16 cellular contexts compared by ENCODE assay signal in the genomic region with DNA sequence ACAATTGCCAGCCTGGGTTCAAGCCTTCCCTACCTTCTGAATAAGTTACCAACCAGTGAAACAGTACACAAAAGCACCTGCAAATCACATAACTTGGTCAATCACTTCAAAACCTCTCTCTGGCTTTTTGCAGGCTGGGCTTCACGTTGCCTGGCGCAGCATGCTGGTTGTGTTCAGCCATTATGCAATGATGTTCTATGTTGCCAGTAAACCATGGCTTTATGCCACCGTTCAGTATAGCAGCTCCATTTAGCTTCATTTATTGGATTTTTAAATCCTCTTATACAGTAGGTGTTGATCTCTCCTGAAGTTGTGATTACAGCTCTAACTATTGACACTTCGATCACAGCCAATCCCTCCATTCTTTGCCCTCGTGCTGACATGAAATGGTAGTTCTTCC.
DNase-seq lines count a peak whose midpoint lies in the region; ATAC-seq, FAIRE-seq and TF ChIP-seq lines count a peak whose summit lies in the region.
"Had no signal": no experiment of that assay in that cellular context is flagged by ENCODE, and none has a peak within 500 bp of the region (broad histone marks: within the 10 kb centered on the region; RNA-seq: fewer than 3 reads in every experiment).

No MANE protein-coding gene starts in this region.

- H3K4me1 ChIP-seq in pancreas (no peaks in the 10 kb centered on the region), thoracic aorta (ENCODE audit: control insufficient read depth in 1 of 2, low read depth in 2 of 2) (peaks cover 5 to 19% of the 10 kb centered on the region in 2 donors)
- H3K4me1 ChIP-seq: BLaER1 treated with 17β-estradiol and CSF1 and Interleukin-3, amounts not matched to agents 10 nM and 100 nM; SJSA1 had no signal

- DNase-seq in astrocyte of the hippocampus (ENCODE audit: low read depth, low spot score), result peak; percentile 42
- DNase-seq in pancreas, result no peak
- no peak for DNase-seq in thoracic aorta (ENCODE audit: low spot score)
- DNase-seq in NCI-H524 treated with DMSO at 0.1 percent for 48 hours (lab: John Stamatoyannopoulos, UW), result no peak
- no peak for DNase-seq in DMS153 (lab: John Stamatoyannopoulos, UW)
- DNase-seq: activated CD4-positive, alpha-beta T cell treated with anti-CD3 and anti-CD28 coated beads for 1 hour; activated gamma-delta T cell treated with Interleukin-2 at 50 U/mL for 16 hours; aorta; left ventricle myocardium superior; NCI-H2029; NCI-H510A treated with DMSO at 0.1 percent for 48 hours had no signal

- FAIRE-seq in pancreas (lab: Jason Lieb, UNC), result no peak
- FAIRE-seq: GM19239 had no signal

- H3K27ac ChIP-seq in pancreas, result peak overlapping the region in 3 of 4 donors; percentile 12 to 53 (median 47)
- peak overlapping the region; percentile 5 to 54 for H3K27ac ChIP-seq in thoracic aorta
- H3K27ac ChIP-seq: BLaER1 treated with 17β-estradiol and CSF1 and Interleukin-3, amounts not matched to agents 10 nM and 100 nM; SJSA1 had no signal

- H3K9me3 ChIP-seq in pancreas (no peaks in the 10 kb centered on the region), thoracic aorta (no peaks in the 10 kb centered on the region)
- H3K9me3 ChIP-seq: BLaER1 treated with 17β-estradiol and CSF1 and Interleukin-3, amounts not matched to agents 10 nM and 100 nM; SJSA1 had no signal

- intact Hi-C loops in pancreas (cut with DNase I), result no loop called here

- no peaks in the 10 kb centered on the region for H3K36me3 ChIP-seq in pancreas
- no peaks in the 10 kb centered on the region for H3K36me3 ChIP-seq in thoracic aorta
- H3K36me3 ChIP-seq: BLaER1 treated with 17β-estradiol and CSF1 and Interleukin-3, amounts not matched to agents 10 nM and 100 nM; SJSA1 had no signal

- WGBS in pancreas, 2 donors, result 37 to 49% methylated on average over 5 of the region's 5 CpGs

- ATAC-seq in esophagus mucosa (peak; percentile 52), pancreas (peak in 2 of 4 donors; percentile 44 to 54), thoracic aorta (ENCODE audit: insufficient number of reproducible peaks, low FRiP score, low read depth) (no peak), HG03442 (IDR thresholded peaks at IDR 0.05; ENCODE audit: unreplicated experiment) (no peak)
- ATAC-seq: left ventricle myocardium superior had no signal

- H3K4me3 ChIP-seq in pancreas (no peak overlapping the region), thoracic aorta (peak overlapping the region; percentile 37)
- H3K4me3 ChIP-seq: BLaER1 treated with 17β-estradiol and CSF1 and Interleukin-3, amounts not matched to agents 10 nM and 100 nM; SJSA1 had no signal

- TF ChIP-seq CTCF in pancreas (IDR thresholded peaks at IDR 0.05) (no peak), thoracic aorta (IDR thresholded peaks at IDR 0.05) (no peak)

- H3K27me3 ChIP-seq in pancreas, result no peaks in the 10 kb centered on the region
- H3K27me3 ChIP-seq in thoracic aorta (replicated peaks; ENCODE audit: insufficient read depth), result no peaks in the 10 kb centered on the region
- H3K27me3 ChIP-seq: BLaER1 treated with 17β-estradiol and CSF1 and Interleukin-3, amounts not matched to agents 10 nM and 100 nM; SJSA1 had no signal
